Comparison of ENCODE assay signal across 1 cellular context in the genomic region with DNA sequence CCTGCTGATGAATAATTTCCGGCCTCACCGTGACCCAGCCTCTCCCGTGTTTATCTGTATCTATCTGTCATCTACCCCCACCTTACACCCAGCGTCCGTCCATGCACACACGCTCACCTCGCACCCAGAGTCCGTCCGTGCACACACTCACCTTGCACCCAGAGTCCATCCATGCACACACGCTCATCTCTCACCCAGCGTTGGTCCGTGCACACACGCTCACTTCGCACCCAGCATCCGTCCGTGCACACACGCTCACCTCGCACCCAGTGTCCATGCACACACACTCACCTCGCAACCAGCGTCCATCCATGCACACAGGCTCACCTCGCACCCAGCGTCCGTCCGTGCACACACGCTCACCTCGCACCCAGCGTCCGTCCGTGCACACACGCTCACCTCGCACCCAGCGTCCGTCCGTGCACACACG.
TF ChIP-seq lines count a peak whose summit lies in the region.

No MANE protein-coding gene starts in this region.

TF ChIP-seq in IMR-90, 13 proteins besides CTCF, POLR2A, EP300 and RAD21 (continued from another document):
- TF ChIP-seq CEBPB (IDR thresholded peaks at IDR 0.05; ENCODE audit: low read depth, low read length) (no peak), MAFK (IDR thresholded peaks at IDR 0.05; ENCODE audit: low read depth, low read length) (no peak), FOS (IDR thresholded peaks at IDR 0.05; ENCODE audit: low read depth, low read length) (no peak)
- TF ChIP-seq, protein P1, sequence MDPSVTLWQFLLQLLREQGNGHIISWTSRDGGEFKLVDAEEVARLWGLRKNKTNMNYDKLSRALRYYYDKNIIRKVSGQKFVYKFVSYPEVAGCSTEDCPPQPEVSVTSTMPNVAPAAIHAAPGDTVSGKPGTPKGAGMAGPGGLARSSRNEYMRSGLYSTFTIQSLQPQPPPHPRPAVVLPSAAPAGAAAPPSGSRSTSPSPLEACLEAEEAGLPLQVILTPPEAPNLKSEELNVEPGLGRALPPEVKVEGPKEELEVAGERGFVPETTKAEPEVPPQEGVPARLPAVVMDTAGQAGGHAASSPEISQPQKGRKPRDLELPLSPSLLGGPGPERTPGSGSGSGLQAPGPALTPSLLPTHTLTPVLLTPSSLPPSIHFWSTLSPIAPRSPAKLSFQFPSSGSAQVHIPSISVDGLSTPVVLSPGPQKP (IDR thresholded peaks at IDR 0.05; ENCODE audit: borderline replicate concordance, low read depth, low read length) = no peak
TF ChIP-seq in IMR-90: peak in this region for 0.
